In genomic region chr5:35015063-35015462, GRCh38 we compare ENCODE assay signal across 7 cellular contexts. TPM values are rescaled to one million over a fixed set of nuclear protein-coding genes. Genes with fewer than 3 reads are reported as not detected.
"Had no signal": no experiment of that assay in that cellular context is flagged by ENCODE, and none has a peak within 500 bp of the region (broad histone marks: within the 10 kb centered on the region; RNA-seq: fewer than 3 reads in every experiment).

No MANE protein-coding gene starts in this region.

- H3K27ac ChIP-seq: GM23248 had no signal

- DNase-seq: GM23248, H9, HCEC 1CT, KBM-7 had no signal

- H3K4me3 ChIP-seq: GM23248 had no signal

RNA-seq across cellular contexts. Expression of gene AGXT2, which starts 32.7 kb away (rescaled TPM):
- total RNA-seq: GM23248, H1, H9, HT-29 had no signal
- polyA plus RNA-seq: GM23248, H1, IgD-negative memory B cell had no signal
